ENCODE assay signal across 9 cellular contexts in the genomic region with DNA sequence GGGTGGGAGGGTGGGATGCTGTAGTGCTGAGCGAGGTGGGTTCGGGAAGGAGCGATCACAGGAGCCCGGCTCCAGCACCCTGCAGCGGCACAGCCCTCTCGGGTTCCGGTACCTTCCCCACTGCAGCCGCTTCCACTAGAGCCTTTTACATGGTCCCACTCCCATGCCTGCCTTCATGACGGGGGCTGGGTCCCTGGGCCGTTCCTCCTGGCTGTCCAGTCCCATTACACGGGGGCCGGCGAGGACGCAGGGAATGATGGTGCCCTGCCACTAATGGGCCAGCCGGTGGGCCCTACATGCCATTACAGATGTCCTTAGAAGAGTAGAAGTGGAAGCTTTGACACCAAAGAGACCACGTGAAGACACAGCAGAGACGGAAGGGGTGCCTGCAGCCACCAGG.
"Had no signal": no experiment of that assay in that cellular context is flagged by ENCODE, and none has a peak within 500 bp of the region (broad histone marks: within the 10 kb centered on the region; RNA-seq: fewer than 3 reads in every experiment).

No MANE protein-coding gene starts in this region.

- H3K9ac ChIP-seq: GM23248 had no signal

- DNase-seq: GM23248, GOT3, H7, H9, HCEC 1CT, HFFc6 had no signal

- H3K27ac ChIP-seq: GM23248 had no signal

- H3K9me3 Mint-ChIP-seq: GM23338, H9 had no signal

- H3K4me1 ChIP-seq: HAP-1 had no signal

- H3K9me3 ChIP-seq: HAP-1 had no signal

- ATAC-seq: GM23338, HCT116 had no signal

- H3K27ac Mint-ChIP-seq: GM23338, H9, HFFc6 had no signal

- H2AFZ ChIP-seq: GM23248, GM23338 had no signal

- H3K4me2 ChIP-seq: GM23338 had no signal

- H3K4me3 ChIP-seq: GM23248, GM23338, HAP-1 had no signal

- H3K36me3 ChIP-seq: HAP-1 had no signal

- H3K4me3 Mint-ChIP-seq: GM23338, H9, HFFc6 had no signal
